ENCODE assay signal across 8 cellular contexts in genomic region chr19:57558525-57558924, GRCh38. TPM values are rescaled to one million over a fixed set of nuclear protein-coding genes. Genes with fewer than 3 reads are reported as not detected.
DNase-seq lines count a peak whose midpoint lies in the region; ATAC-seq and TF ChIP-seq lines count a peak whose summit lies in the region.

No MANE protein-coding gene starts in this region.

- DNase-seq in Right ventricle myocardium superior (no peak), Right ventricle myocardium inferior (ENCODE audit: missing footprints) (no peak), left kidney (ENCODE audit: low read depth, low spot score) (peak; percentile 40), vagina (ENCODE audit: extremely low spot score in 2 of 2) (no peak), putamen (ENCODE audit: low spot score) (no peak)
- DNase-seq in activated naive CD8-positive, alpha-beta T cell treated with anti-CD3 and anti-CD28 coated beads, Interleukin-2, amount 50 U/mL, for 24 hours: no peak

- no peaks in the 10 kb centered on the region for H3K27me3 ChIP-seq in vagina

- no peak for TF ChIP-seq CTCF in vagina (IDR thresholded peaks at IDR 0.05)

- no peak for TF ChIP-seq POLR2A in vagina (IDR thresholded peaks at IDR 0.05)

- peaks cover 22% of the 10 kb centered on the region for H3K4me1 ChIP-seq in vagina

- H3K4me3 Mint-ChIP-seq in activated naive CD8-positive, alpha-beta T cell treated with anti-CD3 and anti-CD28 coated beads, Interleukin-2, amount 50 U/mL, for 24 hours: peak overlapping the region; percentile 97

- intact Hi-C loops in Right ventricle myocardium superior (cut with DNase I) (no loop called here), Right ventricle myocardium inferior (cut with DNase I) (loop anchor here (2.0 kb wide), 1 partner anchor 20 kb away; the partner anchor contains the start of gene ZNF416), vagina (cut with DNase I) (no loop called here)

- H3K4me3 ChIP-seq in vagina: peak overlapping the region; percentile 69 to 85

- peaks cover 7 to 37% of the 10 kb centered on the region in 2 donors for H3K36me3 ChIP-seq in vagina

- peaks cover 7% of the 10 kb centered on the region for H3K9me3 ChIP-seq in vagina

- H3K9me3 Mint-ChIP-seq in activated naive CD8-positive, alpha-beta T cell treated with anti-CD3 and anti-CD28 coated beads, Interleukin-2, amount 50 U/mL, for 24 hours: peaks cover 57% of the 10 kb centered on the region

- peak overlapping the region; percentile 90 for H3K27ac Mint-ChIP-seq in activated naive CD8-positive, alpha-beta T cell treated with anti-CD3 and anti-CD28 coated beads, Interleukin-2, amount 50 U/mL, for 24 hours

- ATAC-seq in Right ventricle myocardium superior (ENCODE audit: poor library complexity): peak; percentile 14
- no peak for ATAC-seq in Right ventricle myocardium inferior
- no peak for ATAC-seq in activated naive CD8-positive, alpha-beta T cell treated with anti-CD3 and anti-CD28 coated beads, Interleukin-2, amount 50 U/mL, for 24 hours
- ATAC-seq in GM18873 (IDR thresholded peaks at IDR 0.05; ENCODE audit: low FRiP score, unreplicated experiment): no peak
- no peak for ATAC-seq in HG03159 (IDR thresholded peaks at IDR 0.05; ENCODE audit: unreplicated experiment)

- H3K27me3 Mint-ChIP-seq in activated naive CD8-positive, alpha-beta T cell treated with anti-CD3 and anti-CD28 coated beads, Interleukin-2, amount 50 U/mL, for 24 hours: peaks cover 7% of the 10 kb centered on the region

- H3K4me1 Mint-ChIP-seq in activated naive CD8-positive, alpha-beta T cell treated with anti-CD3 and anti-CD28 coated beads, Interleukin-2, amount 50 U/mL, for 24 hours: peaks cover 30% of the 10 kb centered on the region

- peaks cover 73% of the 10 kb centered on the region for H3K36me3 Mint-ChIP-seq in activated naive CD8-positive, alpha-beta T cell treated with anti-CD3 and anti-CD28 coated beads, Interleukin-2, amount 50 U/mL, for 24 hours (ENCODE audit: low read depth)

- no peak overlapping the region for H3K27ac ChIP-seq in vagina

RNA-seq across cellular contexts. Expression of gene ZNF550, which starts 1.1 kb away (rescaled TPM):
- total RNA-seq in Right ventricle myocardium superior: 8.0 TPM
- 9.5 TPM for total RNA-seq in Right ventricle myocardium inferior
- total RNA-seq in vagina: 8.1 TPM

RNA-seq across cellular contexts. Expression of gene ZNF416, which starts 20.2 kb away (rescaled TPM):
- total RNA-seq in Right ventricle myocardium superior (4.2 TPM), Right ventricle myocardium inferior (4.3 TPM), vagina (3.9 TPM)

RNA-seq across cellular contexts. Expression of gene ZIK1, which starts 25.4 kb away (rescaled TPM):
- total RNA-seq in Right ventricle myocardium superior (3.8 TPM), Right ventricle myocardium inferior (3.3 TPM), vagina (4.4 TPM)

RNA-seq across cellular contexts. Expression of gene ZNF549, which starts 31.4 kb away (rescaled TPM):
- total RNA-seq in Right ventricle myocardium superior (4.2 TPM), Right ventricle myocardium inferior (3.6 TPM), vagina (4.9 TPM)

RNA-seq across cellular contexts. Expression of gene ZNF530, which starts 41.2 kb away (rescaled TPM):
- total RNA-seq in Right ventricle myocardium superior (3.7 TPM), Right ventricle myocardium inferior (3.8 TPM), vagina (0.74 TPM)
